9 cellular contexts compared by ENCODE assay signal in the genomic region with DNA sequence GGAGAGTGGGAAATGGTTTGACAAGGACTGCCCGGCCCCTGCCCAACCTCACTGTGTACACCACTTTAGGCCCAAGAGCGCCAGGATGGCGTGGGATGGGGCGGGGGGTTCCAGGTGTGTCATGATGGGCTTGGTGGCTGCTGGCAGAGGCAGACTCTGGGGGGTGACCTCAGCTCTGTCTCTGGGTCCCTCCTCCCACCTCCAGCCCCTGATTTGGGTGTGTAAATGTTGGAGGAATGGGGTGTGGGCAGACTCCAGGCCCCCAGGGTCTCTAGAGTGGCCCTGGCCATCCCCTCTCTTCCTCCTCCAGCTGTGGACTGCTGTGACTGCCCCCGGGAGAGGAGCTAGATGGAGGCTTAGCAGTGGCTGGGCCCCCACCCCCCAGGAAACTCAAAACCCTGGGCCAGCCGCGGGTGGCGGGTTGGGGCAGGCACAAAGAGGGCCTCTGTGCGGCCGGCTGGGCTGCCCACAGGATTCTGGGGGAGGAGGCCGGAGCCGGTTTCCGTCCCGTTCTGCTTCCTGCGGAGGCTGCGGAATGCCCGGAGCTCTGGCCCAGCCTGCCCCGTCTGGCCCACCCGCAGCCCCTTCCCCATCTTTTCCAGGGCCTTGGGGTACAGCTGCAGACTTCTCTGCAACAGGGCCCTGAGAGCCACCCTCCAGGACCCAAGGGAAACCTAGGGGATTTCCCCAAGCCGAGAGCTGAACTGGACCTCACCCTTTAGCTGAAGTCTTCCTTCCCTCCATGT. TPM values are rescaled to one million over a fixed set of nuclear protein-coding genes. Genes with fewer than 3 reads are reported as not detected.
A peak's percentile ranks its signal among the peaks of the same experiment; 100 is the strongest.
DNase-seq lines count a peak whose midpoint lies in the region; ATAC-seq and TF ChIP-seq lines count a peak whose summit lies in the region.
"Had no signal": no experiment of that assay in that cellular context is flagged by ENCODE, and none has a peak within 500 bp of the region (broad histone marks: within the 10 kb centered on the region; RNA-seq: fewer than 3 reads in every experiment).

No MANE protein-coding gene starts in this region.

- H3K9me2 ChIP-seq in MM.1S (replicated peaks; ENCODE audit: insufficient read depth, low read length) = no peaks in the 10 kb centered on the region

- peaks cover 43% of the 10 kb centered on the region for H3K4me1 ChIP-seq in CD4-positive, CD25-positive, alpha-beta regulatory T cell (ENCODE audit: control insufficient read depth, insufficient read depth, low read length, poor library complexity, severe bottlenecking)
- H3K4me1 ChIP-seq in MM.1S (ENCODE audit: low read length) (peaks cover 33% of the 10 kb centered on the region), neural progenitor cell (peaks cover 36% of the 10 kb centered on the region)

- peaks cover 4 to 51% (median 19%) of the 10 kb centered on the region in 4 donors for H3K4me1 Mint-ChIP-seq in CD4-positive, CD25-positive, alpha-beta regulatory T cell
- H3K4me1 Mint-ChIP-seq in neural progenitor cell = peaks cover 70% of the 10 kb centered on the region
- H3K4me1 Mint-ChIP-seq in activated T-cell treated with anti-CD3 and anti-CD28 coated beads, Interleukin-2, amount 50 U/mL, for 24 hours (ENCODE audit: low read depth) = peaks cover 42% of the 10 kb centered on the region

- H3K9me3 ChIP-seq in CD4-positive, CD25-positive, alpha-beta regulatory T cell (ENCODE audit: control insufficient read depth in 2 of 2, low read length in 2 of 2) = no peaks in the 10 kb centered on the region
- H3K9me3 ChIP-seq in MM.1S (replicated peaks; ENCODE audit: insufficient read depth, low read length) = no peaks in the 10 kb centered on the region
- no peaks in the 10 kb centered on the region for H3K9me3 ChIP-seq in neural progenitor cell (ENCODE audit: low read depth)
- H3K9me3 ChIP-seq in WERI-Rb-1 (ENCODE audit: severe bottlenecking) = no peaks in the 10 kb centered on the region

- H3K9me3 Mint-ChIP-seq in CD4-positive, CD25-positive, alpha-beta regulatory T cell = no peaks in the 10 kb centered on the region
- no peaks in the 10 kb centered on the region for H3K9me3 Mint-ChIP-seq in neural progenitor cell
- no peaks in the 10 kb centered on the region for H3K9me3 Mint-ChIP-seq in activated T-cell treated with anti-CD3 and anti-CD28 coated beads, Interleukin-2, amount 50 U/mL, for 24 hours

- no peak for DNase-seq in CD4-positive, CD25-positive, alpha-beta regulatory T cell
- DNase-seq in MM.1S (peak; percentile 63), ecto neural progenitor cell (ENCODE audit: low spot score) (peak; percentile 69), neural progenitor cell (ENCODE audit: low spot score) (peak; percentile 49), WERI-Rb-1 (no peak), SHP77 treated with DMSO at 0.1 percent for 48 hours (lab: John Stamatoyannopoulos, UW) (no peak)
- DNase-seq in stimulated activated CD4-positive, alpha-beta T cell treated with anti-CD3 and anti-CD28 coated beads, Interleukin-2, amount 100 ng/mL, for 48 hours = no peak
- no peak for DNase-seq in activated T-cell treated with anti-CD3 and anti-CD28 coated beads, Interleukin-2, amount 50 U/mL, for 24 hours
- DNase-seq: NCI-H1417 treated with DMSO at 0.1 percent for 48 hours had no signal

- TF ChIP-seq CTCF in MM.1S (IDR thresholded peaks at IDR 0.05; ENCODE audit: low read length) = no peak
- TF ChIP-seq CTCF in neural progenitor cell (IDR thresholded peaks at IDR 0.05) = no peak
- no peak for TF ChIP-seq CTCF in WERI-Rb-1 (IDR thresholded peaks at IDR 0.05; ENCODE audit: low read depth, low read length)

- H3K79me2 ChIP-seq in MM.1S (ENCODE audit: low read length) (peaks cover 83% of the 10 kb centered on the region), neural progenitor cell (ENCODE audit: low read depth) (peaks cover 90% of the 10 kb centered on the region)

- H2AFZ ChIP-seq in MM.1S (ENCODE audit: low read length) (0 out of 2 replicates have a peak overlapping the region, but pooled peaks have one; percentile 34), neural progenitor cell (replicated peaks) (no peak overlapping the region)

- H3K27ac ChIP-seq in CD4-positive, CD25-positive, alpha-beta regulatory T cell (ENCODE audit: insufficient read depth, low read length, poor library complexity, severe bottlenecking) = no peak overlapping the region
- H3K27ac ChIP-seq in MM.1S (ENCODE audit: low read length) (peak overlapping the region; percentile 97), neural progenitor cell (peak overlapping the region; percentile 4), WERI-Rb-1 (no peak overlapping the region)

- no peak overlapping the region for H3K4me3 ChIP-seq in CD4-positive, CD25-positive, alpha-beta regulatory T cell (ENCODE audit: low read depth, low read length)
- peak overlapping the region; percentile 81 for H3K4me3 ChIP-seq in MM.1S (ENCODE audit: low read length)
- no peak overlapping the region for H3K4me3 ChIP-seq in neural progenitor cell
- no peak overlapping the region for H3K4me3 ChIP-seq in WERI-Rb-1 (ENCODE audit: low read depth, low read length)

- H3K4me2 ChIP-seq in MM.1S (ENCODE audit: low read depth, low read length) (peak overlapping the region; percentile 94), neural progenitor cell (peak overlapping the region; percentile 32)

- no peaks in the 10 kb centered on the region for H3K36me3 ChIP-seq in CD4-positive, CD25-positive, alpha-beta regulatory T cell (ENCODE audit: control insufficient read depth, insufficient read depth, low read length)
- H3K36me3 ChIP-seq in MM.1S (replicated peaks; ENCODE audit: insufficient read depth, low read length) (no peaks in the 10 kb centered on the region), neural progenitor cell (no peaks in the 10 kb centered on the region), WERI-Rb-1 (peaks cover 38% of the 10 kb centered on the region)

- H3K27me3 ChIP-seq in CD4-positive, CD25-positive, alpha-beta regulatory T cell (ENCODE audit: control insufficient read depth, insufficient read depth, low read length) = no peaks in the 10 kb centered on the region
- H3K27me3 ChIP-seq in MM.1S (replicated peaks; ENCODE audit: insufficient read depth, low read length) = no peaks in the 10 kb centered on the region
- no peaks in the 10 kb centered on the region for H3K27me3 ChIP-seq in neural progenitor cell
- no peaks in the 10 kb centered on the region for H3K27me3 ChIP-seq in WERI-Rb-1 (ENCODE audit: insufficient read depth, low read depth, severe bottlenecking)

- H4K20me1 ChIP-seq in MM.1S (ENCODE audit: insufficient read depth, low read length) (no peaks in the 10 kb centered on the region), neural progenitor cell (ENCODE audit: low read depth) (peaks cover 36% of the 10 kb centered on the region)

- peak overlapping the region in 1 of 3 donors; percentile 84 for H3K27ac Mint-ChIP-seq in CD4-positive, CD25-positive, alpha-beta regulatory T cell
- no peak overlapping the region for H3K27ac Mint-ChIP-seq in neural progenitor cell
- H3K27ac Mint-ChIP-seq in activated T-cell treated with anti-CD3 and anti-CD28 coated beads, Interleukin-2, amount 50 U/mL, for 24 hours = no peak overlapping the region

- H3K4me3 Mint-ChIP-seq in CD4-positive, CD25-positive, alpha-beta regulatory T cell = peak overlapping the region in 3 of 4 donors; percentile 56 to 74 (median 68)
- peak overlapping the region; percentile 55 for H3K4me3 Mint-ChIP-seq in neural progenitor cell
- no peak overlapping the region for H3K4me3 Mint-ChIP-seq in activated T-cell treated with anti-CD3 and anti-CD28 coated beads, Interleukin-2, amount 50 U/mL, for 24 hours

- H3F3A ChIP-seq in MM.1S (ENCODE audit: insufficient read depth, low read length) = peaks cover 55% of the 10 kb centered on the region
- peaks cover 22% of the 10 kb centered on the region for H3F3A ChIP-seq in neural progenitor cell (ENCODE audit: low read depth)

- peaks cover 4% of the 10 kb centered on the region for H3K27me3 Mint-ChIP-seq in CD4-positive, CD25-positive, alpha-beta regulatory T cell
- peaks cover 3% of the 10 kb centered on the region for H3K27me3 Mint-ChIP-seq in neural progenitor cell (ENCODE audit: insufficient read depth, low read depth)
- H3K27me3 Mint-ChIP-seq in activated T-cell treated with anti-CD3 and anti-CD28 coated beads, Interleukin-2, amount 50 U/mL, for 24 hours = peaks cover 11% of the 10 kb centered on the region

- ATAC-seq in CD4-positive, CD25-positive, alpha-beta regulatory T cell (ENCODE audit: low read depth in 2 of 2) = no peak

- no peaks in the 10 kb centered on the region for H3K36me3 Mint-ChIP-seq in CD4-positive, CD25-positive, alpha-beta regulatory T cell
- no peaks in the 10 kb centered on the region for H3K36me3 Mint-ChIP-seq in neural progenitor cell
- H3K36me3 Mint-ChIP-seq in activated T-cell treated with anti-CD3 and anti-CD28 coated beads, Interleukin-2, amount 50 U/mL, for 24 hours (ENCODE audit: low read depth) = no peaks in the 10 kb centered on the region

- H3K9ac ChIP-seq in MM.1S (ENCODE audit: low read length) (peak overlapping the region; percentile 89), neural progenitor cell (no peak overlapping the region)

RNA-seq across cellular contexts. Expression of a gene that starts 23.1 kb away (rescaled TPM):
- 4.6 TPM for total RNA-seq in CD4-positive, CD25-positive, alpha-beta regulatory T cell
- 10 to 100 TPM in 1 of 4 donors, 1 to 10 TPM in 3; 7.2 to 12.7 (median 8.4) TPM for polyA plus RNA-seq in CD4-positive, CD25-positive, alpha-beta regulatory T cell
- total RNA-seq in neural progenitor cell (ENCODE audit: low replicate concordance) = 17.2 and 25.6 TPM in 2 replicates

Comparison
In these comparisons a context has a peak if more than half of its experiments do, and no peak if none do; other contexts are left out.
1. DNase-seq: peak in MM.1S (single experiment), ecto neural progenitor cell (single experiment) and neural progenitor cell (single experiment); none in CD4-positive, CD25-positive, alpha-beta regulatory T cell (0 of 3), WERI-Rb-1 (single experiment), stimulated activated CD4-positive, alpha-beta T cell treated with anti-CD3 and anti-CD28 coated beads, Interleukin-2, amount 100 ng/mL, for 48 hours (0 of 2), activated T-cell treated with anti-CD3 and anti-CD28 coated beads, Interleukin-2, amount 50 U/mL, for 24 hours (single experiment) and SHP77 treated with DMSO at 0.1 percent for 48 hours (single experiment).
2. H3K27ac ChIP-seq: peak in MM.1S (single experiment) and neural progenitor cell (single experiment); none in CD4-positive, CD25-positive, alpha-beta regulatory T cell (single experiment) and WERI-Rb-1 (single experiment).